16 cellular contexts compared by ENCODE assay signal in genomic region chr4:129240816-129241215, GRCh38.
A peak's percentile ranks its signal among the peaks of the same experiment; 100 is the strongest.
DNase-seq lines count a peak whose midpoint lies in the region; ATAC-seq and TF ChIP-seq lines count a peak whose summit lies in the region.
"Had no signal": no experiment of that assay in that cellular context is flagged by ENCODE, and none has a peak within 500 bp of the region (broad histone marks: within the 10 kb centered on the region; RNA-seq: fewer than 3 reads in every experiment).

No MANE protein-coding gene starts in this region.

- no peaks in the 10 kb centered on the region for H3F3A ChIP-seq in neural progenitor cell (ENCODE audit: low read depth)

- H3K4me3 Mint-ChIP-seq in neural progenitor cell = no peak overlapping the region
- H3K4me3 Mint-ChIP-seq: activated CD4-positive, alpha-beta T cell treated with anti-CD3 and anti-CD28 coated beads for 36 hours; CD4-positive, alpha-beta T cell; natural killer cell had no signal

- H3K4me2 ChIP-seq in Karpas-422 (ENCODE audit: low read depth, low read length, poor library complexity, severe bottlenecking) (peak overlapping the region; percentile 3), neural progenitor cell (no peak overlapping the region)

- ATAC-seq in HG03442 (IDR thresholded peaks at IDR 0.05; ENCODE audit: unreplicated experiment) = no peak
- ATAC-seq: activated CD4-positive, alpha-beta T cell treated with anti-CD3 and anti-CD28 coated beads for 36 hours; natural killer cell had no signal

- H3K27me3 ChIP-seq in Karpas-422 (ENCODE audit: low read length) (no peaks in the 10 kb centered on the region), neural progenitor cell (no peaks in the 10 kb centered on the region), adrenal gland (no peaks in the 10 kb centered on the region)

- no peaks in the 10 kb centered on the region for H3K36me3 Mint-ChIP-seq in neural progenitor cell
- H3K36me3 Mint-ChIP-seq: natural killer cell had no signal

- TF ChIP-seq CTCF in epithelial cell of esophagus (IDR thresholded peaks at IDR 0.05; ENCODE audit: insufficient read depth, low read depth, low read length, missing control alignments) (no peak), neural progenitor cell (IDR thresholded peaks at IDR 0.05) (no peak), GM10248 (IDR thresholded peaks at IDR 0.05; ENCODE audit: control extremely low read depth, extremely low read depth, low read depth, missing control alignments) (no peak), adrenal gland (IDR thresholded peaks at IDR 0.05) (no peak)

- H3K4me1 ChIP-seq in Karpas-422 (ENCODE audit: low read length) (peaks cover 10% of the 10 kb centered on the region), neural progenitor cell (no peaks in the 10 kb centered on the region), adrenal gland (replicated peaks in 1 of 2) (no peaks in the 10 kb centered on the region)

- H4K20me1 ChIP-seq in Karpas-422 (ENCODE audit: insufficient read depth, low read depth, low read length) (no peaks in the 10 kb centered on the region), neural progenitor cell (ENCODE audit: low read depth) (no peaks in the 10 kb centered on the region)

- H3K27ac ChIP-seq in Karpas-422 (ENCODE audit: low read length) = no peak overlapping the region
- no peak overlapping the region for H3K27ac ChIP-seq in neural progenitor cell
- H3K27ac ChIP-seq in adrenal gland = no peak overlapping the region
- H3K27ac ChIP-seq: skin epidermis had no signal

- intact Hi-C loops in adrenal gland (cut with DNase I) = no loop called here

- 36 to 54% (median 41%) methylated on average over 1 of the region's 1 CpG for WGBS in adrenal gland, 4 donors

- H2AFZ ChIP-seq in Karpas-422 (ENCODE audit: low read length) (peak overlapping the region; percentile 23; the same call in 1 of the 2 replicates), neural progenitor cell (replicated peaks) (peak overlapping the region; percentile 13)

- DNase-seq in Karpas-422 (no peak), NCI-H345 (lab: John Stamatoyannopoulos, UW) (peak; percentile 88), epithelial cell of esophagus (ENCODE audit: low read depth) (peak; percentile 6), neural progenitor cell (ENCODE audit: low spot score) (peak; percentile 6), GM10248 (ENCODE audit: extremely low spot score) (no peak), adrenal gland (no peak)
- DNase-seq in activated effector memory CD4-positive, alpha-beta T cell treated with Interleukin-2 at 50 U/mL for 16 hours = no peak
- DNase-seq: activated CD4-positive, alpha-beta T cell treated with anti-CD3 and anti-CD28 coated beads for 36 hours; activated T-cell treated with anti-CD3 and anti-CD28 coated beads, Interleukin-2, amount 50 U/mL, for 48 hours; CD4-positive, alpha-beta T cell; effector CD4-positive, alpha-beta T cell; natural killer cell; NCI-H1694; OCI-M1 had no signal

- H3K27ac Mint-ChIP-seq in neural progenitor cell = no peak overlapping the region
- H3K27ac Mint-ChIP-seq: activated CD4-positive, alpha-beta T cell treated with anti-CD3 and anti-CD28 coated beads for 36 hours; CD4-positive, alpha-beta T cell; natural killer cell had no signal

- no peaks in the 10 kb centered on the region for H3K9me2 ChIP-seq in Karpas-422 (replicated peaks; ENCODE audit: insufficient read depth, low read length)

- TF ChIP-seq POLR2A in adrenal gland (IDR thresholded peaks at IDR 0.05) = no peak

- H3K4me3 ChIP-seq in Karpas-422 (ENCODE audit: low read length) (no peak overlapping the region), epithelial cell of esophagus (ENCODE audit: low read length) (no peak overlapping the region), neural progenitor cell (no peak overlapping the region), adrenal gland (no peak overlapping the region)
- H3K4me3 ChIP-seq: skin epidermis had no signal

- H3K9me3 ChIP-seq in Karpas-422 (ENCODE audit: low read length) (peaks cover 4% of the 10 kb centered on the region), neural progenitor cell (ENCODE audit: low read depth) (no peaks in the 10 kb centered on the region), adrenal gland (replicated peaks in 1 of 3) (no peaks in the 10 kb centered on the region)

- H3K79me2 ChIP-seq in Karpas-422 (ENCODE audit: low read length) = no peaks in the 10 kb centered on the region
- no peaks in the 10 kb centered on the region for H3K79me2 ChIP-seq in neural progenitor cell (ENCODE audit: low read depth)

- CTCF ChIA-PET in GM10248 (lab: Yijun Ruan, JAX) = interaction anchor here (0.8 to 1.7 kb wide), 2 partner anchors 16 to 21 kb away, joined by 3 to 5 read pairs; no protein-coding TSS in a partner anchor

- H3K36me3 ChIP-seq in Karpas-422 (ENCODE audit: insufficient read depth, low read length) = no peaks in the 10 kb centered on the region
- no peaks in the 10 kb centered on the region for H3K36me3 ChIP-seq in neural progenitor cell
- no peaks in the 10 kb centered on the region for H3K36me3 ChIP-seq in adrenal gland (replicated peaks in 1 of 2)

- POLR2A ChIA-PET in GM10248 (lab: Yijun Ruan, JAX) = no interaction called here

- peaks cover 19% of the 10 kb centered on the region for H3K4me1 Mint-ChIP-seq in neural progenitor cell
- H3K4me1 Mint-ChIP-seq: activated CD4-positive, alpha-beta T cell treated with anti-CD3 and anti-CD28 coated beads for 36 hours; natural killer cell had no signal

- H3K9ac ChIP-seq in Karpas-422 (ENCODE audit: low read length) (no peak overlapping the region), neural progenitor cell (no peak overlapping the region)

- H3K27me3 Mint-ChIP-seq in neural progenitor cell (ENCODE audit: insufficient read depth, low read depth) = peaks cover 2% of the 10 kb centered on the region

- H3K9me3 Mint-ChIP-seq in neural progenitor cell = no peaks in the 10 kb centered on the region
- H3K9me3 Mint-ChIP-seq: CD4-positive, alpha-beta T cell; natural killer cell had no signal

Comparison
In these comparisons a context has a peak if more than half of its experiments do, and no peak if none do; other contexts are left out.
1. DNase-seq: peak in NCI-H345 (single experiment), epithelial cell of esophagus (single experiment) and neural progenitor cell (single experiment); none in Karpas-422 (single experiment), GM10248 (single experiment), adrenal gland (0 of 7) and activated effector memory CD4-positive, alpha-beta T cell treated with Interleukin-2 at 50 U/mL for 16 hours (single experiment).